1 cellular context compared by ENCODE assay signal in genomic region chr6:106882601-106883518, GRCh38.
TF ChIP-seq lines count a peak whose summit lies in the region.

No MANE protein-coding gene starts in this region.

TF ChIP-seq in HCT116, 20 proteins besides CTCF, POLR2A, EP300 and RAD21 (continued from another document):
- TF ChIP-seq YY1 (IDR thresholded peaks at IDR 0.05; ENCODE audit: extremely low read depth, insufficient replicate concordance, low read depth, low read length): no peak
- no peak for TF ChIP-seq ATF3 (IDR thresholded peaks at IDR 0.05)
- no peak for TF ChIP-seq EGR1 (IDR thresholded peaks at IDR 0.05; ENCODE audit: low read depth)
- no peak for TF ChIP-seq ZBTB33 (IDR thresholded peaks at IDR 0.05; ENCODE audit: extremely low read depth, insufficient replicate concordance, low read length)
- no peak for TF ChIP-seq ZFX (IDR thresholded peaks at IDR 0.05)
- TF ChIP-seq ELF1 (IDR thresholded peaks at IDR 0.05; ENCODE audit: borderline replicate concordance, low read depth): no peak
- TF ChIP-seq, protein P1, sequence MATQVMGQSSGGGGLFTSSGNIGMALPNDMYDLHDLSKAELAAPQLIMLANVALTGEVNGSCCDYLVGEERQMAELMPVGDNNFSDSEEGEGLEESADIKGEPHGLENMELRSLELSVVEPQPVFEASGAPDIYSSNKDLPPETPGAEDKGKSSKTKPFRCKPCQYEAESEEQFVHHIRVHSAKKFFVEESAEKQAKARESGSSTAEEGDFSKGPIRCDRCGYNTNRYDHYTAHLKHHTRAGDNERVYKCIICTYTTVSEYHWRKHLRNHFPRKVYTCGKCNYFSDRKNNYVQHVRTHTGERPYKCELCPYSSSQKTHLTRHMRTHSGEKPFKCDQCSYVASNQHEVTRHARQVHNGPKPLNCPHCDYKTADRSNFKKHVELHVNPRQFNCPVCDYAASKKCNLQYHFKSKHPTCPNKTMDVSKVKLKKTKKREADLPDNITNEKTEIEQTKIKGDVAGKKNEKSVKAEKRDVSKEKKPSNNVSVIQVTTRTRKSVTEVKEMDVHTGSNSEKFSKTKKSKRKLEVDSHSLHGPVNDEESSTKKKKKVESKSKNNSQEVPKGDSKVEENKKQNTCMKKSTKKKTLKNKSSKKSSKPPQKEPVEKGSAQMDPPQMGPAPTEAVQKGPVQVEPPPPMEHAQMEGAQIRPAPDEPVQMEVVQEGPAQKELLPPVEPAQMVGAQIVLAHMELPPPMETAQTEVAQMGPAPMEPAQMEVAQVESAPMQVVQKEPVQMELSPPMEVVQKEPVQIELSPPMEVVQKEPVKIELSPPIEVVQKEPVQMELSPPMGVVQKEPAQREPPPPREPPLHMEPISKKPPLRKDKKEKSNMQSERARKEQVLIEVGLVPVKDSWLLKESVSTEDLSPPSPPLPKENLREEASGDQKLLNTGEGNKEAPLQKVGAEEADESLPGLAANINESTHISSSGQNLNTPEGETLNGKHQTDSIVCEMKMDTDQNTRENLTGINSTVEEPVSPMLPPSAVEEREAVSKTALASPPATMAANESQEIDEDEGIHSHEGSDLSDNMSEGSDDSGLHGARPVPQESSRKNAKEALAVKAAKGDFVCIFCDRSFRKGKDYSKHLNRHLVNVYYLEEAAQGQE (IDR thresholded peaks at IDR 0.05; ENCODE audit: low read depth): no peak
- no peak for TF ChIP-seq MAX (IDR thresholded peaks at IDR 0.05)
